8 cellular contexts compared by ENCODE assay signal in the genomic region with DNA sequence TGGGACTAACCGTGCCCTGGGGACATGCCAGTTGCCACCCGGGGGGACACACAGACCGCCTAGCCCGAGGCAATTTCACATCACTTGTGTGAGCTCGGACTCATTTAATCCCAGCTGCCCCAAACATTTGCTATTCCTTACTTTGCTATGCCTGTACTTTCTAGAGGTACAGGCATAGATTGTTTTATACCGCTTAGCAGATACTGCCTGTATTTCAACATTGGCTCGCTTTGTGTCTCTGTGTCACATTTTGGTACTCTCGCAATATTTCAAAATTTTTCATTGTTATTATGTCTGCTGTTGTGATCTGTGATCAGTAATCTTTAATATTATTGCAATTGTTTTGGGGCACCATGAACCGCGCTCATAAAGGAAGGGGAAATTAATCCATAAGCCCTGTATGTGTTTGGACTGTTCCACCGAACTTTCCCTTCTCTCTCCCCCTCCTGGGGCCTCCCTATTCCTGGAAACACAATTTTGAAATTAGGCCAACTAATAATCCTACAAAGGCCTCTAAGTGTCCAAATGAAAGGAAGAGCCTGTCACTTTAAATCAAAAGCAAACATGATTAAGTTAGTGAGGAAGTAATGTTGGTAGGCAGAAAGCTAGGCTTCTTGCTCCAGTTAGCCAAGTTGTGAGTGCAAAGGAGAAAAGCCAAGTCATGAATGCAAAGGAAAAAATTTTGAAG. TPM values are rescaled to one million over a fixed set of nuclear protein-coding genes. Genes with fewer than 3 reads are reported as not detected.
DNase-seq lines count a peak whose midpoint lies in the region; ATAC-seq lines count a peak whose summit lies in the region.

No MANE protein-coding gene starts in this region.

- H3K36me3 ChIP-seq in SJSA1 (peaks cover 2% of the 10 kb centered on the region; the same call in 1 of the 2 replicates), esophagus (ENCODE audit: control insufficient read depth in 2 of 2, insufficient read depth in 2 of 2, low read length in 1 of 2) (no peaks in the 10 kb centered on the region), neuronal stem cell (replicated peaks in 1 of 2; ENCODE audit: control insufficient read depth in 2 of 2, insufficient read depth in 2 of 2, low read length in 2 of 2) (peaks cover 4 to 16% of the 10 kb centered on the region in 2 donors)

- in situ Hi-C loops in ACHN (cut with HindIII; ENCODE audit: low pct_ligation_motif_present, low pct_unique_long_range_greater_than_20kb, low sequenced_read_pairs): no loop called here

- H4K91ac ChIP-seq in neuronal stem cell (ENCODE audit: low read depth, low read length, poor library complexity): no peak overlapping the region

- H2BK120ac ChIP-seq in neuronal stem cell (ENCODE audit: low read depth, low read length): peak overlapping the region; percentile 24

- peak overlapping the region; percentile 99 for H2AFZ ChIP-seq in neuronal stem cell (ENCODE audit: low read length)

- peaks cover 9% of the 10 kb centered on the region for H3K4me1 ChIP-seq in SJSA1 (replicated peaks)
- peaks cover 0 to 2% of the 10 kb centered on the region in 2 donors for H3K4me1 ChIP-seq in esophagus (ENCODE audit: control insufficient read depth in 2 of 2, insufficient read depth in 2 of 2, low read length in 1 of 2)
- peaks cover 9 to 14% of the 10 kb centered on the region in 2 donors for H3K4me1 ChIP-seq in neuronal stem cell (ENCODE audit: control insufficient read depth in 2 of 2, insufficient read depth in 1 of 2, low read depth in 1 of 2, low read length in 2 of 2)

- H3K9me3 ChIP-seq in SJSA1 (replicated peaks) (no peaks in the 10 kb centered on the region), esophagus (ENCODE audit: control insufficient read depth in 2 of 2, insufficient read depth in 1 of 2, low read depth in 1 of 2, low read length in 1 of 2) (no peaks in the 10 kb centered on the region), neuronal stem cell (replicated peaks in 1 of 2; ENCODE audit: control insufficient read depth in 2 of 2, insufficient read depth in 1 of 2, low read depth in 1 of 2, low read length in 2 of 2) (no peaks in the 10 kb centered on the region)

- no peaks in the 10 kb centered on the region for H3K27me3 ChIP-seq in SJSA1 (replicated peaks)
- no peaks in the 10 kb centered on the region for H3K27me3 ChIP-seq in esophagus (ENCODE audit: control insufficient read depth in 1 of 2, insufficient read depth in 2 of 2, low read length in 2 of 2)
- H3K27me3 ChIP-seq in neuronal stem cell (ENCODE audit: control insufficient read depth in 3 of 3, insufficient read depth in 3 of 3, low read depth in 1 of 3, low read length in 3 of 3): no peaks in the 10 kb centered on the region

- peak overlapping the region; percentile 78 for H3K4me2 ChIP-seq in neuronal stem cell (ENCODE audit: insufficient read depth, low read length, poor library complexity, severe bottlenecking)

- no peak overlapping the region for H2AK5ac ChIP-seq in neuronal stem cell (ENCODE audit: low read depth, low read length)

- H3K27ac ChIP-seq in SJSA1 (no peak overlapping the region), esophagus (ENCODE audit: low read depth in 2 of 2, low read length in 1 of 2) (peak overlapping the region; percentile 88 to 97), neuronal stem cell (replicated peaks; ENCODE audit: low read length) (no peak overlapping the region)

- peak overlapping the region; percentile 99 for H3K18ac ChIP-seq in neuronal stem cell (ENCODE audit: low read length)

- H3K79me1 ChIP-seq in neuronal stem cell (ENCODE audit: low read depth, low read length): no peaks in the 10 kb centered on the region

- H3K9ac ChIP-seq in neuronal stem cell (ENCODE audit: low read depth, low read length, poor library complexity): peak overlapping the region; percentile 65

- no peak overlapping the region for H3K23ac ChIP-seq in neuronal stem cell (ENCODE audit: low read depth, low read length, poor library complexity)

- no peak overlapping the region for H3K14ac ChIP-seq in neuronal stem cell (ENCODE audit: low read length)

- no peak overlapping the region for H2BK5ac ChIP-seq in neuronal stem cell (ENCODE audit: low read length)

- DNase-seq in NCI-H1417 (lab: John Stamatoyannopoulos, UW): peak in 2 of 3 experiments; percentile 36 to 65
- DNase-seq in NCI-H1417 treated with DMSO at 0.1 percent for 48 hours (lab: John Stamatoyannopoulos, UW): no peak
- DNase-seq in SJSA1 (ENCODE audit: low read depth in 1 of 2, low spot score in 2 of 2): no peak
- no peak for DNase-seq in neuronal stem cell (ENCODE audit: low spot score)
- DNase-seq in ACHN: no peak
- no peak for DNase-seq in NCI-H1048 (lab: John Stamatoyannopoulos, UW)

- ATAC-seq in HG03378 (IDR thresholded peaks at IDR 0.05; ENCODE audit: unreplicated experiment): no peak

- WGBS in esophagus, 2 donors: 7% methylated on average over 11 of the region's 11 CpGs
- WGBS in neuronal stem cell (ENCODE audit: extremely low coverage in 2 of 2, insufficient read length in 2 of 2, insufficient replicate concordance in 1 of 2), 2 donors: no CpG with 5 or more reads among the region's 11 CpGs

- peak overlapping the region; percentile 79 for H2BK15ac ChIP-seq in neuronal stem cell (ENCODE audit: low read length)

- peak overlapping the region; percentile 66 for H3K4me3 ChIP-seq in SJSA1
- H3K4me3 ChIP-seq in esophagus (ENCODE audit: low read depth in 1 of 2, low read length in 2 of 2): peak overlapping the region; percentile 67 to 94
- H3K4me3 ChIP-seq in neuronal stem cell (ENCODE audit: low read length in 2 of 2): peak overlapping the region; percentile 87 to 94

- no peak overlapping the region for H4K8ac ChIP-seq in neuronal stem cell (ENCODE audit: low read depth, low read length)

- no peak overlapping the region for H2BK12ac ChIP-seq in neuronal stem cell (ENCODE audit: low read length)

- H3K4ac ChIP-seq in neuronal stem cell (ENCODE audit: low read length): no peak overlapping the region

RNA-seq across cellular contexts. Expression of a gene that starts 0.6 kb away (rescaled TPM):
- 28.4 and 47.9 TPM in 2 replicates for total RNA-seq in SJSA1 (2014; rRNA removed; shearing (Covaris generic))
- 10 to 100 TPM in 1 of 2 donors, 1 to 10 TPM in 1; 7.2 to 11.2 TPM for polyA plus RNA-seq in esophagus
- 23.4 TPM for polyA plus RNA-seq in neuronal stem cell (2013, experiment 1 of 2)
- 23.4 TPM for polyA plus RNA-seq in neuronal stem cell (2013, experiment 2 of 2)

RNA-seq across cellular contexts. Expression of a gene that starts 26.1 kb away (rescaled TPM):
- 15.0 and 15.5 TPM in 2 replicates for total RNA-seq in SJSA1 (2014; rRNA removed; shearing (Covaris generic))
- polyA plus RNA-seq in esophagus: 10 to 100 TPM in 1 of 2 donors, 1 to 10 TPM in 1; 5.5 to 24.8 TPM
- 8.8 TPM for polyA plus RNA-seq in neuronal stem cell (2013, experiment 1 of 2)
- polyA plus RNA-seq in neuronal stem cell (2013, experiment 2 of 2): 10.2 TPM

Comparison
In these comparisons a context has a peak if more than half of its experiments do, and no peak if none do; other contexts are left out.
1. DNase-seq: peak in NCI-H1417 (2 of 3); none in NCI-H1417 treated with DMSO at 0.1 percent for 48 hours (single experiment), SJSA1 (0 of 2), neuronal stem cell (single experiment), ACHN (single experiment) and NCI-H1048 (single experiment).
2. H3K27ac ChIP-seq: peak in esophagus (2 of 2); none in SJSA1 (single experiment) and neuronal stem cell (single experiment).
3. Peak in every context shown above with its lines, with median percentiles within 50 percentile points of each other: H3K4me3 ChIP-seq.